In the genomic region with DNA sequence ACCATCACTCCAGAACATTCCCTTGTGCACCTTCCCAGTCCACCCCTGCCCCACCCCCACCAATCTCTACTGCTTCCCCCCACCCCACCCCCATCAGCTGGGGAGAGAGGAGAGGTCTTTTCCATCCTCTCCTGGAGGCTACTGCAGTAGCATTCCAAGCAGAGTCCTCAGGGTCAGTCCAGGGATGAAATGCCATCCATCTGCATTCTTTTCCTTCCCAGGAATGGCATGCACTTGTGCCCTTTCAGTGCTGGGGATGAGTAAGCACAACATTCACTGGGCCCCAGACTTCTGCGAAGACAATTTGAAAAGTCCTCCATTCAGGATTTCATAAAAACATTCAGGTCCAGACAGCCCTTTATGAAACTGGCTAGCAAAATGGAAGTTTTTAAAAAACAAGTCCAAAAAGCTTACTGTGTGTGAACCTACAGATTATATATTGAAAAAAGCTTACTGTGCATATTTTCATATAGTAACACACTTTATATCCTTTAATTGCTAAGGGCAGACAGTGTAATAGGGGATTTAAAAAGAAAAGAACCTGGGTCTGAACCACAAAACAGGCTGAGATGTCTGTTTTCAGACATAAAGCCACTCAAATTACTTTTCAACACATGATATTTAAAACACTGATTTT, we compare ENCODE assay signal across 9 cellular contexts. TPM values are rescaled to one million over a fixed set of nuclear protein-coding genes. Genes with fewer than 3 reads are reported as not detected.
DNase-seq lines count a peak whose midpoint lies in the region; ATAC-seq and TF ChIP-seq lines count a peak whose summit lies in the region.
"Had no signal": no experiment of that assay in that cellular context is flagged by ENCODE, and none has a peak within 500 bp of the region (broad histone marks: within the 10 kb centered on the region; RNA-seq: fewer than 3 reads in every experiment).

No MANE protein-coding gene starts in this region.

- no peak overlapping the region for H3K27ac ChIP-seq in uterus

- no peaks in the 10 kb centered on the region for H3K36me3 ChIP-seq in uterus

- DNase-seq in Right ventricle myocardium inferior (ENCODE audit: missing footprints) = no peak
- DNase-seq in cardiac septum (ENCODE audit: low spot score) = no peak
- DNase-seq in choroid plexus epithelial cell (ENCODE audit: low read depth) = peak; percentile 63
- peak; percentile 69 for DNase-seq in left kidney (ENCODE audit: low read depth, low spot score)
- DNase-seq in activated effector memory CD4-positive, alpha-beta T cell treated with Interleukin-2 at 50 U/mL for 16 hours = no peak
- DNase-seq in NCI-H187 (lab: John Stamatoyannopoulos, UW) = no peak
- no peak for DNase-seq in uterus
- no peak for DNase-seq in pons (ENCODE audit: low spot score)
- DNase-seq: NCI-H1105 had no signal

- no peaks in the 10 kb centered on the region for H3K4me1 ChIP-seq in uterus

- no peak overlapping the region for H3K4me3 ChIP-seq in choroid plexus epithelial cell (ENCODE audit: low read depth, low read length)
- no peak overlapping the region for H3K4me3 ChIP-seq in uterus

- H3K9me3 ChIP-seq in uterus = no peaks in the 10 kb centered on the region

- TF ChIP-seq POLR2A in uterus (IDR thresholded peaks at IDR 0.05) = no peak

- no peaks in the 10 kb centered on the region for H3K27me3 ChIP-seq in uterus

- TF ChIP-seq CTCF in choroid plexus epithelial cell (conservative IDR thresholded peaks at IDR 0.05; ENCODE audit: low read depth, low read length) = no peak
- TF ChIP-seq CTCF in uterus (IDR thresholded peaks at IDR 0.05) = no peak

- peak; percentile 56 for ATAC-seq in Right ventricle myocardium inferior

- intact Hi-C loops in Right ventricle myocardium inferior (cut with DNase I) = no loop called here
- intact Hi-C loops in cardiac septum (cut with DNase I) = no loop called here
- intact Hi-C loops in uterus (cut with DNase I; ENCODE audit: low total_unique reads) = no loop called here

RNA-seq across cellular contexts. Expression of gene GOLPH3, which starts 50.0 kb away (rescaled TPM):
- total RNA-seq in Right ventricle myocardium inferior (42.3 TPM), cardiac septum (52.0 TPM), uterus (10 to 100 TPM; 31.8 to 93.7 (median 69.0) TPM)

Comparison
In these comparisons a context has a peak if more than half of its experiments do, and no peak if none do; other contexts are left out.
1. DNase-seq: peak in choroid plexus epithelial cell (single experiment) and left kidney (single experiment); none in Right ventricle myocardium inferior (single experiment), cardiac septum (single experiment), activated effector memory CD4-positive, alpha-beta T cell treated with Interleukin-2 at 50 U/mL for 16 hours (single experiment), NCI-H187 (0 of 2), uterus (0 of 2) and pons (single experiment).